Comparison of ENCODE assay signal across 8 cellular contexts in genomic region chr10:25015927-25016348, GRCh38. TPM values are rescaled to one million over a fixed set of nuclear protein-coding genes. Genes with fewer than 3 reads are reported as not detected.
A peak's percentile ranks its signal among the peaks of the same experiment; 100 is the strongest.
DNase-seq lines count a peak whose midpoint lies in the region; ATAC-seq and TF ChIP-seq lines count a peak whose summit lies in the region.

TSS of gene ENKUR (minus strand) at chr10:25016158. CDS start at chr10:25015936, 222 bp downstream.

- H3K4me3 ChIP-seq in HUES6 (ENCODE audit: low read depth, low read length) = peak within 1 kb of the TSS; percentile 82

- 0 out of 2 replicates have a peak, but pooled peaks cover 6% of the 10 kb centered on the region for H3K4me1 ChIP-seq in HUES6 (ENCODE audit: control insufficient read depth, insufficient read depth, low read length)

- no peak for TF ChIP-seq CTCF in endothelial cell (IDR thresholded peaks at IDR 0.05; ENCODE audit: unreplicated experiment)

- peak within 1 kb of the TSS; percentile 45; the same call in 1 of the 2 replicates for H3K27ac ChIP-seq in HUES6 (ENCODE audit: low read depth, low read length)

- H3K4me1 Mint-ChIP-seq in endothelial cell (ENCODE audit: unreplicated experiment) = peaks cover 7% of the 10 kb centered on the region

- no peaks in the 10 kb centered on the region for H3K9me3 Mint-ChIP-seq in endothelial cell (ENCODE audit: unreplicated experiment)

- peaks cover 8% of the 10 kb centered on the region for H3K27me3 Mint-ChIP-seq in endothelial cell (ENCODE audit: unreplicated experiment)

- peak within 1 kb of the TSS; percentile 98 for H3K27ac Mint-ChIP-seq in endothelial cell (ENCODE audit: unreplicated experiment)

- peak; percentile 64 for ATAC-seq in GM21515 (IDR thresholded peaks at IDR 0.05; ENCODE audit: unreplicated experiment)

- peak within 1 kb of the TSS; percentile 91 for H3K4me3 Mint-ChIP-seq in endothelial cell (ENCODE audit: unreplicated experiment)

- no peaks in the 10 kb centered on the region for H3K9me3 ChIP-seq in HUES6 (ENCODE audit: control insufficient read depth, insufficient read depth, low read depth, low read length)

- DNase-seq in COLO829 (ENCODE audit: low spot score) (peak; percentile 91), NOMO-1 treated with dmso at 0.1 percent for 144 hours (lab: John Stamatoyannopoulos, UW; ENCODE audit: unreplicated experiment) (peak; percentile 88), endothelial cell (ENCODE audit: low spot score) (peak; percentile 89), mesenteric fat pad (ENCODE audit: low spot score) (peak; percentile 92)
- peak; percentile 80 for DNase-seq in activated CD8-positive, alpha-beta memory T cell treated with anti-CD3 and anti-CD28 coated beads, Interleukin-2, amount 50 U/mL, for 24 hours (ENCODE audit: extremely low read depth)
- DNase-seq in stimulated activated CD8-positive, alpha-beta memory T cell treated with anti-CD3 and anti-CD28 coated beads, Interleukin-12 subunit alpha, Interleukin-12 subunit beta, amount 100 ng/mL, for 4 hours (ENCODE audit: low read depth) = peak; percentile 78

- no peaks in the 10 kb centered on the region for H3K27me3 ChIP-seq in HUES6 (ENCODE audit: control insufficient read depth, insufficient read depth, low read length)

- H3K36me3 ChIP-seq in HUES6 (ENCODE audit: control insufficient read depth, insufficient read depth, low read length) = no peaks in the 10 kb centered on the region

- no peaks in the 10 kb centered on the region for H3K36me3 Mint-ChIP-seq in endothelial cell (ENCODE audit: low read depth, unreplicated experiment)

- peak within 1 kb of the TSS; percentile 91 for H3K9ac ChIP-seq in HUES6 (ENCODE audit: low read length)

RNA-seq across cellular contexts. Expression of gene ENKUR, which starts in this region (rescaled TPM):
- total RNA-seq in endothelial cell (ENCODE audit: unreplicated experiment) (not detected), mesenteric fat pad (not detected)

Comparison
In these comparisons a context has a peak if more than half of its experiments do, and no peak if none do; other contexts are left out.
1. Peak in every context shown above with its lines: DNase-seq, ATAC-seq, H3K4me3 ChIP-seq and H3K27ac ChIP-seq.
2. Peak in DNase-seq in endothelial cell; RNA of the gene not detected or under 1 TPM.
3. Peak in DNase-seq in mesenteric fat pad; RNA of the gene not detected or under 1 TPM.